In genomic region chr12:19428261-19428660, GRCh38 we compare ENCODE assay signal across 14 cellular contexts. TPM values are rescaled to one million over a fixed set of nuclear protein-coding genes. Genes with fewer than 3 reads are reported as not detected.
DNase-seq lines count a peak whose midpoint lies in the region; ATAC-seq and TF ChIP-seq lines count a peak whose summit lies in the region.
"Had no signal": no experiment of that assay in that cellular context is flagged by ENCODE, and none has a peak within 500 bp of the region (broad histone marks: within the 10 kb centered on the region; RNA-seq: fewer than 3 reads in every experiment).

No MANE protein-coding gene starts in this region.

- ATAC-seq in esophagus mucosa (peak; percentile 94), upper lobe of right lung (peak; percentile 86)

- intact Hi-C loops in upper lobe of right lung (cut with DNase I), result no loop called here
- intact Hi-C loops in cardiac septum (cut with DNase I), result no loop called here

- TF ChIP-seq CTCF in upper lobe of right lung (IDR thresholded peaks at IDR 0.05), result no peak

- no peak overlapping the region for H3K4me3 ChIP-seq in upper lobe of right lung
- H3K4me3 ChIP-seq: BLaER1 treated with 17β-estradiol and CSF1 and Interleukin-3, amounts not matched to agents 10 nM and 100 nM; left ventricle myocardium inferior; ovary had no signal

- H3K4me1 ChIP-seq in upper lobe of right lung, result no peaks in the 10 kb centered on the region

- DNase-seq in KBM-7 (peak; percentile 95), SKM-1 (lab: John Stamatoyannopoulos, UW; ENCODE audit: unreplicated experiment) (peak; percentile 76), upper lobe of right lung (no peak), cardiac septum (ENCODE audit: low spot score) (no peak), occipital lobe (lab: John Stamatoyannopoulos, UW) (no peak), NCI-H526 treated with DMSO at 0.1 percent for 48 hours (lab: John Stamatoyannopoulos, UW) (no peak)
- DNase-seq: caudate nucleus; foreskin melanocyte; left ventricle myocardium inferior; NK-92 treated with Interleukin-12 subunit alpha and Interleukin-12 subunit beta, amount 100 ng/mL, for 24 hours; ovary; stimulated activated CD4-positive, alpha-beta T cell treated with anti-CD3 and anti-CD28 coated beads, Interleukin-2, amount 100 ng/mL, for 48 hours had no signal

- in situ Hi-C loops in KBM-7 (cut with MboI; ENCODE audit: low pct_unique_long_range_greater_than_20kb, low sequenced_read_pairs), result no loop called here

- no peak overlapping the region for H3K27ac ChIP-seq in upper lobe of right lung
- H3K27ac ChIP-seq: left ventricle myocardium inferior, ovary had no signal

- no peaks in the 10 kb centered on the region for H3K27me3 ChIP-seq in upper lobe of right lung
- H3K27me3 ChIP-seq: BLaER1 treated with 17β-estradiol and CSF1 and Interleukin-3, amounts not matched to agents 10 nM and 100 nM; ovary had no signal

- no peaks in the 10 kb centered on the region for H3K36me3 ChIP-seq in upper lobe of right lung
- H3K36me3 ChIP-seq: BLaER1 treated with 17β-estradiol and CSF1 and Interleukin-3, amounts not matched to agents 10 nM and 100 nM; left ventricle myocardium inferior; ovary had no signal

- no peaks in the 10 kb centered on the region for H3K9me3 ChIP-seq in upper lobe of right lung

RNA-seq across cellular contexts. Expression of gene AEBP2, which starts 11.0 kb away (rescaled TPM):
- total RNA-seq in esophagus mucosa (38.4 TPM), upper lobe of right lung (40.1 TPM), cardiac septum (27.2 TPM), occipital lobe (42.4 TPM)

Comparison
In these comparisons a context has a peak if more than half of its experiments do, and no peak if none do; other contexts are left out.
1. DNase-seq: peak in KBM-7 (single experiment) and SKM-1 (single experiment); none in upper lobe of right lung (single experiment), cardiac septum (single experiment), occipital lobe (single experiment) and NCI-H526 treated with DMSO at 0.1 percent for 48 hours (single experiment).